20 cellular contexts compared by ENCODE assay signal in the genomic region with DNA sequence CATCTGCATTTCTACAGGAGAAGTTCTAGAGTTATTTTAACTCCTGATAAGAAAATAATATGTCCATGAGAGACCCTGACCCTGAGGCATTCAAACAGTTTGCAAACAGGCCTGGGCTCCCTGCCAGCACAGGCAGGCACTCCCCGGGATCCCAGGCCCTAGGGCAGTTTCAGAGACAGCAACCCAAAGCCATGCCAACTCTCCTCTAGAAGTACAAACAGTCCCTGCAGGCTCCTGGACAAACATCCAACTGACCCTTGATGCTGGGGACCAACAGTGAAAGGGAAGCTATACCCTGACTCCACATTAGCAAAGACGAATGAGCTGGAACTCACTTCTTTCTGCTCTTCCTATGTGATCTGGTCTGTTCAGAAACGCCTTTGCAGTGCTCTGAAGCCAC. TPM values are rescaled to one million over a fixed set of nuclear protein-coding genes. Genes with fewer than 3 reads are reported as not detected.
DNase-seq lines count a peak whose midpoint lies in the region; ATAC-seq, FAIRE-seq and TF ChIP-seq lines count a peak whose summit lies in the region.
"Had no signal": no experiment of that assay in that cellular context is flagged by ENCODE, and none has a peak within 500 bp of the region (broad histone marks: within the 10 kb centered on the region; RNA-seq: fewer than 3 reads in every experiment).

No MANE protein-coding gene starts in this region.

- H3K4me3 ChIP-seq in HepG2 (replicated peaks in 1 of 3; ENCODE audit: insufficient read depth in 1 of 3, low read depth in 2 of 3, low read length in 3 of 3) (no peak overlapping the region), kidney (ENCODE audit: low read length in 2 of 2) (no peak overlapping the region)
- H3K4me3 ChIP-seq: gastrocnemius medialis, GM23248 had no signal

- H3K36me3 ChIP-seq in HepG2 (replicated peaks in 1 of 2; ENCODE audit: control insufficient read depth in 1 of 2, insufficient read depth in 2 of 2, low read length in 2 of 2) (peaks cover 6 to 19% of the 10 kb centered on the region in 2 experiments; a peak in 4 of 5 replicates), kidney (ENCODE audit: control insufficient read depth in 1 of 2, insufficient read depth in 2 of 2, low read length in 2 of 2) (no peaks in the 10 kb centered on the region)
- H3K36me3 ChIP-seq: gastrocnemius medialis, neutrophil had no signal

- intact Hi-C loops in HepG2 (cut with micrococcal nuclease; ENCODE audit: unreplicated experiment) (no loop called here), kidney (cut with DNase I) (no loop called here)

- no peaks in the 10 kb centered on the region for H3K9me3 ChIP-seq in HepG2 (ENCODE audit: low read length)
- H3K9me3 ChIP-seq in kidney (ENCODE audit: control insufficient read depth in 1 of 2, low read length in 2 of 2) = no peaks in the 10 kb centered on the region
- H3K9me3 ChIP-seq: gastrocnemius medialis, neutrophil had no signal

- H3K27ac Mint-ChIP-seq in WTC11 = no peak overlapping the region
- H3K27ac Mint-ChIP-seq: activated CD4-positive, alpha-beta T cell treated with anti-CD3 and anti-CD28 coated beads, Interleukin-2, amount 10 ng/mL, durations not matched to agents 7 days and 5 days; activated naive CD8-positive, alpha-beta T cell treated with anti-CD3 and anti-CD28 coated beads, Interleukin-2, amount 10 ng/mL, durations not matched to agents 7 days and 5 days; stimulated activated memory B cell treated with anti-CD40 and anti-IgM and Interleukin-4, amounts not matched to agents 10 μg/mL and 1 μg/mL and 100 μg/mL, for 72 hours; T-helper 2 cell treated with Interferon-gamma antibody and Interleukin-4, amounts not matched to agents 5 μg/mL and 100 μg/mL, for 36 hours had no signal

- no peaks in the 10 kb centered on the region for H3K36me3 Mint-ChIP-seq in WTC11
- H3K36me3 Mint-ChIP-seq: activated naive CD8-positive, alpha-beta T cell treated with anti-CD3 and anti-CD28 coated beads, Interleukin-2, amount 10 ng/mL, durations not matched to agents 7 days and 5 days; stimulated activated memory B cell treated with anti-CD40 and anti-IgM and Interleukin-4, amounts not matched to agents 10 μg/mL and 1 μg/mL and 100 μg/mL, for 72 hours had no signal

- no peaks in the 10 kb centered on the region for H3K9me3 Mint-ChIP-seq in WTC11
- H3K9me3 Mint-ChIP-seq: activated CD4-positive, alpha-beta T cell treated with anti-CD3 and anti-CD28 coated beads, Interleukin-2, amount 10 ng/mL, durations not matched to agents 7 days and 5 days; activated naive CD8-positive, alpha-beta T cell treated with anti-CD3 and anti-CD28 coated beads, Interleukin-2, amount 10 ng/mL, durations not matched to agents 7 days and 5 days; activated T-cell treated with anti-CD3 and anti-CD28 coated beads, Interleukin-2, amount 50 U/mL, for 4 hours; stimulated activated memory B cell treated with anti-CD40 and anti-IgM and Interleukin-4, amounts not matched to agents 10 μg/mL and 1 μg/mL and 100 μg/mL, for 72 hours; T-helper 2 cell treated with Interferon-gamma antibody and Interleukin-4, amounts not matched to agents 5 μg/mL and 100 μg/mL, for 36 hours had no signal

- H3K27me3 ChIP-seq in HepG2 (ENCODE audit: control insufficient read depth in 1 of 2, insufficient read depth in 2 of 2, low read length in 2 of 2) = no peaks in the 10 kb centered on the region
- H3K27me3 ChIP-seq: gastrocnemius medialis, neutrophil had no signal

- peak; percentile 51 for ATAC-seq in WTC11
- peak; percentile 52 for ATAC-seq in HepG2
- ATAC-seq in GM21515 (IDR thresholded peaks at IDR 0.05; ENCODE audit: unreplicated experiment) = no peak
- ATAC-seq: gastrocnemius medialis; stimulated activated memory B cell treated with anti-CD40 and anti-IgM and Interleukin-4, amounts not matched to agents 10 μg/mL and 1 μg/mL and 100 μg/mL, for 72 hours had no signal

- H3K4me1 ChIP-seq in HepG2 (ENCODE audit: insufficient read depth, low read length) (peaks cover 11% of the 10 kb centered on the region), kidney (ENCODE audit: control insufficient read depth in 1 of 2, insufficient read depth in 1 of 2, low read depth in 1 of 2, low read length in 2 of 2) (peaks cover 4% of the 10 kb centered on the region in 2 donors)
- H3K4me1 ChIP-seq: gastrocnemius medialis had no signal

- CTCF ChIA-PET in WTC11 (lab: Charles Lee) (interaction anchor here (1.5 kb wide), 2 partner anchors 11 to 17 kb away, joined by 3 to 5 read pairs; no protein-coding TSS in a partner anchor), HepG2 (lab: Yijun Ruan, JAX; ENCODE audit: low intra/inter-chr PET ratio, low total read pairs) (no interaction called here)

- H3K4me3 Mint-ChIP-seq in WTC11 = no peak overlapping the region
- H3K4me3 Mint-ChIP-seq: activated CD4-positive, alpha-beta T cell treated with anti-CD3 and anti-CD28 coated beads, Interleukin-2, amount 10 ng/mL, durations not matched to agents 7 days and 5 days; activated naive CD8-positive, alpha-beta T cell treated with anti-CD3 and anti-CD28 coated beads, Interleukin-2, amount 10 ng/mL, durations not matched to agents 7 days and 5 days; activated T-cell treated with anti-CD3 and anti-CD28 coated beads, Interleukin-2, amount 50 U/mL, for 4 hours; stimulated activated memory B cell treated with anti-CD40 and anti-IgM and Interleukin-4, amounts not matched to agents 10 μg/mL and 1 μg/mL and 100 μg/mL, for 72 hours; T-helper 2 cell treated with Interferon-gamma antibody and Interleukin-4, amounts not matched to agents 5 μg/mL and 100 μg/mL, for 36 hours had no signal

- no TSS peak for BruUV-seq in HepG2 (replicated peaks; lab: Mats Ljungman, UMichigan)

- in situ Hi-C loops in HepG2 (cut with HindIII; ENCODE audit: extremely low pct_ligation_motif_present, low pct_unique_long_range_greater_than_20kb) = no loop called here

- peaks cover 21% of the 10 kb centered on the region for H3K4me1 Mint-ChIP-seq in WTC11

- H3K27ac ChIP-seq in HepG2 (ENCODE audit: extremely low read length, insufficient read depth, low read length) (no peak overlapping the region), kidney (ENCODE audit: low read depth in 2 of 2, low read length in 2 of 2) (no peak overlapping the region)
- H3K27ac ChIP-seq: gastrocnemius medialis, GM23248, neutrophil had no signal

- no peak for TF ChIP-seq POLR2A in HepG2 (IDR thresholded peaks at IDR 0.05; ENCODE audit: insufficient read depth in 1 of 2, low read depth in 2 of 2, low read length in 2 of 2)

- no peak overlapping the region for H3K4me2 ChIP-seq in HepG2 (ENCODE audit: low read depth, low read length)

- no peaks in the 10 kb centered on the region for H4K20me1 ChIP-seq in HepG2 (ENCODE audit: insufficient read depth, low read length)

- POLR2A ChIA-PET in WTC11 (lab: Charles Lee) (no interaction called here), HepG2 (lab: Yijun Ruan, JAX) (no interaction called here)

- no peak for FAIRE-seq in HepG2 (lab: Jason Lieb, UNC)
- FAIRE-seq in kidney (lab: Jason Lieb, UNC) = no peak

- 75% methylated on average over 3 of the region's 3 CpGs for WGBS in HepG2 (ENCODE audit: low lambda C conversion rate)

- H3K9ac ChIP-seq in HepG2 (ENCODE audit: insufficient read depth, low read depth, low read length) = no peak overlapping the region
- H3K9ac ChIP-seq in kidney (ENCODE audit: low read length in 2 of 2) = no peak overlapping the region
- H3K9ac ChIP-seq: GM23248 had no signal

- no peaks in the 10 kb centered on the region for H3K79me2 ChIP-seq in HepG2 (ENCODE audit: insufficient read depth, low read length)

- TF ChIP-seq RAD21 in Ishikawa (IDR thresholded peaks at IDR 0.05; ENCODE audit: low read depth) = no peak
- no peak for TF ChIP-seq RAD21 in HepG2 (CRISPR knock-in tag; IDR thresholded peaks at IDR 0.05)

- TF ChIP-seq EP300 in Ishikawa (IDR thresholded peaks at IDR 0.05; ENCODE audit: borderline replicate concordance) (no peak), HepG2 (IDR thresholded peaks at IDR 0.05; ENCODE audit: low read depth in 2 of 2, low read length in 2 of 2) (no peak), HepG2 (CRISPR knock-in tag; IDR thresholded peaks at IDR 0.05; ENCODE audit: borderline replicate concordance) (no peak)

- TF ChIP-seq CTCF in WTC11 (IDR thresholded peaks at IDR 0.05) (no peak), HepG2 (CRISPR knock-in tag; IDR thresholded peaks at IDR 0.05) (no peak), kidney (IDR thresholded peaks at IDR 0.05; ENCODE audit: borderline replicate concordance, extremely low read depth, insufficient read depth) (no peak)

- H2AFZ ChIP-seq in HepG2 (ENCODE audit: low read length) = no peak overlapping the region
- H2AFZ ChIP-seq: GM23248 had no signal

- H3K27me3 Mint-ChIP-seq in WTC11 (ENCODE audit: low read depth) = peaks cover 11% of the 10 kb centered on the region

- DNase-seq in COLO668 (lab: John Stamatoyannopoulos, UW; ENCODE audit: unreplicated experiment) (peak; percentile 81), WTC11 (ENCODE audit: low spot score) (no peak), HepG2 (ENCODE audit: low spot score) (peak; percentile 18), NCI-H1436 (lab: John Stamatoyannopoulos, UW) (no peak), RKO (ENCODE audit: low spot score) (no peak), kidney (no peak)
- DNase-seq: activated CD4-positive, alpha-beta T cell treated with anti-CD3 and anti-CD28 coated beads, Interleukin-2, amount 10 ng/mL, durations not matched to agents 7 days and 5 days; activated naive CD8-positive, alpha-beta T cell treated with anti-CD3 and anti-CD28 coated beads, Interleukin-2, amount 10 ng/mL, durations not matched to agents 7 days and 5 days; activated T-cell treated with anti-CD3 and anti-CD28 coated beads, Interleukin-2, amount 50 U/mL, for 4 hours; gastrocnemius medialis; GM23248; NCI-H1048 had no signal

RNA-seq across cellular contexts. Expression of a gene that starts 44.8 kb away (rescaled TPM):
- total RNA-seq in WTC11 (2021) (not detected in 3 replicates), HepG2 (2016; rRNA removed; fragmentation: Illumina TruSeq; extraction: Trizol) (0.13 TPM in 1 of 2 replicates, not detected in the other), kidney (not detected)
- total RNA-seq in HepG2 (2016; cell fraction: cytosol; rRNA removed; fragmentation: Illumina TruSeq; extraction: Trizol; ENCODE audit: low read depth) = not detected in 2 replicates
- total RNA-seq in HepG2 (2016; cell fraction: insoluble cytoplasmic fraction; rRNA removed; fragmentation: Illumina TruSeq; extraction: Trizol) = not detected in 2 replicates
- total RNA-seq in HepG2 (2016; cell fraction: membrane; rRNA removed; fragmentation: Illumina TruSeq; extraction: Trizol) = not detected in 2 replicates
- total RNA-seq in HepG2 (2016; cell fraction: nucleus; rRNA removed; fragmentation: Illumina TruSeq; extraction: Trizol) = not detected in 2 replicates
- polyA plus RNA-seq in HepG2 (2011; rRNA removed) (not detected in 2 replicates), kidney (ENCODE audit: insufficient read depth, low read depth, low replicate concordance) (not detected)
- 0.05 and 0.07 TPM in 2 replicates for polyA plus RNA-seq in HepG2 (2011; cell fraction: cytosol; rRNA removed)
- not detected in 2 replicates for polyA plus RNA-seq in HepG2 (2011; cell fraction: nucleus; rRNA removed)
- polyA plus RNA-seq in HepG2 (2012) = not detected in 2 replicates
- polyA plus RNA-seq in HepG2 (2016; cell fraction: cytosol; fragmentation: Illumina TruSeq; extraction: Trizol; ENCODE audit: low read depth) = not detected in 2 replicates
- not detected in 2 replicates for polyA plus RNA-seq in HepG2 (2016; cell fraction: insoluble cytoplasmic fraction; fragmentation: Illumina TruSeq; extraction: Trizol; ENCODE audit: low read depth)
- not detected in 2 replicates for polyA plus RNA-seq in HepG2 (2016; cell fraction: membrane; fragmentation: Illumina TruSeq; extraction: Trizol; ENCODE audit: low read depth)
- not detected in 2 replicates for polyA plus RNA-seq in HepG2 (2016; cell fraction: nucleus; fragmentation: Illumina TruSeq; extraction: Trizol; ENCODE audit: insufficient read depth, low read depth)
- 0.64 TPM in 1 of 2 replicates, not detected in the other for polyA minus RNA-seq in HepG2 (2011; rRNA and poly(A)+ RNA removed; ENCODE audit: low replicate concordance)
- polyA minus RNA-seq in HepG2 (2011; cell fraction: cytosol; rRNA and poly(A)+ RNA removed) = not detected in 2 replicates
- not detected in 2 replicates for polyA minus RNA-seq in HepG2 (2011; cell fraction: nucleus; rRNA and poly(A)+ RNA removed)
- total RNA-seq: activated CD4-positive, alpha-beta T cell treated with anti-CD3 and anti-CD28 coated beads, Interleukin-2, amount 10 ng/mL, durations not matched to agents 7 days and 5 days; activated naive CD8-positive, alpha-beta T cell treated with anti-CD3 and anti-CD28 coated beads, Interleukin-2, amount 10 ng/mL, durations not matched to agents 7 days and 5 days; activated T-cell treated with anti-CD3 and anti-CD28 coated beads, Interleukin-2, amount 50 U/mL, for 4 hours; chondrocyte; gastrocnemius medialis; GM23248; skeletal muscle tissue; urinary bladder had no signal
- polyA plus RNA-seq: GM23248, urinary bladder had no signal

Comparison
In these comparisons a context has a peak if more than half of its experiments do, and no peak if none do; other contexts are left out.
1. DNase-seq: peak in COLO668 (single experiment) and HepG2 (single experiment); none in WTC11 (single experiment), NCI-H1436 (single experiment), RKO (single experiment) and kidney (single experiment).